8 cellular contexts compared by ENCODE assay signal in genomic region chr19:52138614-52139290, GRCh38. TPM values are rescaled to one million over a fixed set of nuclear protein-coding genes. Genes with fewer than 3 reads are reported as not detected.
DNase-seq lines count a peak whose midpoint lies in the region; ATAC-seq and TF ChIP-seq lines count a peak whose summit lies in the region.

No MANE protein-coding gene starts in this region.

- no peaks in the 10 kb centered on the region for H3K27me3 Mint-ChIP-seq in MCF 10A (ENCODE audit: insufficient read depth, unreplicated experiment)

- H3K9me3 Mint-ChIP-seq in MCF 10A (ENCODE audit: unreplicated experiment): peaks cover 15% of the 10 kb centered on the region

- intact Hi-C loops in MCF 10A (cut with micrococcal nuclease): loop anchor here (1.0 to 5.0 kb wide), 3 partner anchors 99 to 609 kb away; partner anchors contain the start of gene ZNF350

- ATAC-seq in HG03520 (IDR thresholded peaks at IDR 0.05; ENCODE audit: unreplicated experiment) (no peak), HG02588 (IDR thresholded peaks at IDR 0.05; ENCODE audit: unreplicated experiment) (no peak)

- no TSS peak for BruUV-seq in MCF 10A (replicated peaks; lab: Mats Ljungman, UMichigan)

- TF ChIP-seq CTCF in MCF 10A (IDR thresholded peaks at IDR 0.05; ENCODE audit: unreplicated experiment): no peak

- DNase-seq in COLO668 (lab: John Stamatoyannopoulos, UW; ENCODE audit: unreplicated experiment) (peak; percentile 57), HS-5 (ENCODE audit: low read depth) (peak; percentile 22), RKO (ENCODE audit: low spot score) (peak; percentile 68), MCF 10A (ENCODE audit: unreplicated experiment) (peak; percentile 35), kidney glomerular epithelial cell (lab: John Stamatoyannopoulos, UW) (peak; percentile 58)
- DNase-seq in stimulated activated CD4-positive, alpha-beta T cell treated with anti-CD3 and anti-CD28 coated beads, Interleukin-2, amount 100 ng/mL, for 24 hours: peak; percentile 32 to 47

- POLR2A ChIA-PET in MCF 10A (lab: Yijun Ruan, JAX): interaction anchor here (0.7 to 4.1 kb wide), 23 partner anchors 9 to 330 kb away, joined by 3 to 60 read pairs (median 5); partner anchors contain the start of genes PPP2R1A, ZNF432, ZNF614 and ZNF615

- H3K36me3 Mint-ChIP-seq in MCF 10A (ENCODE audit: insufficient read depth, unreplicated experiment): peaks cover 13% of the 10 kb centered on the region

- CTCF ChIA-PET in MCF 10A (lab: Yijun Ruan, JAX): interaction anchor here (0.6 to 2.7 kb wide), 21 partner anchors 8 to 1991 kb away, joined by 3 to 23 read pairs (median 3); partner anchors contain the start of genes PPP2R1A, ZNF432 and ZNF836

- H3K4me3 Mint-ChIP-seq in MCF 10A (ENCODE audit: unreplicated experiment): peak overlapping the region; percentile 95

- peaks cover 11% of the 10 kb centered on the region for H3K4me1 Mint-ChIP-seq in MCF 10A (ENCODE audit: insufficient read depth, unreplicated experiment)

- H3K27ac Mint-ChIP-seq in MCF 10A (ENCODE audit: low read depth, unreplicated experiment): peak overlapping the region; percentile 82

RNA-seq across cellular contexts. Expression of gene ZNF616, which starts 1.0 kb away (rescaled TPM):
- 9.5 and 13.5 TPM in 2 replicates for total RNA-seq in MCF 10A (2022)

RNA-seq across cellular contexts. Expression of gene ZNF836, which starts 32.7 kb away (rescaled TPM):
- 4.3 and 7.7 TPM in 2 replicates for total RNA-seq in MCF 10A (2022)

RNA-seq across cellular contexts. Expression of gene ZNF841, which starts 43.2 kb away (rescaled TPM):
- 40.9 and 49.8 TPM in 2 replicates for total RNA-seq in MCF 10A (2022)

RNA-seq across cellular contexts. Expression of gene PPP2R1A, which starts 51.1 kb away (rescaled TPM):
- 194 and 211 TPM in 2 replicates for total RNA-seq in MCF 10A (2022)
